In the genomic region with DNA sequence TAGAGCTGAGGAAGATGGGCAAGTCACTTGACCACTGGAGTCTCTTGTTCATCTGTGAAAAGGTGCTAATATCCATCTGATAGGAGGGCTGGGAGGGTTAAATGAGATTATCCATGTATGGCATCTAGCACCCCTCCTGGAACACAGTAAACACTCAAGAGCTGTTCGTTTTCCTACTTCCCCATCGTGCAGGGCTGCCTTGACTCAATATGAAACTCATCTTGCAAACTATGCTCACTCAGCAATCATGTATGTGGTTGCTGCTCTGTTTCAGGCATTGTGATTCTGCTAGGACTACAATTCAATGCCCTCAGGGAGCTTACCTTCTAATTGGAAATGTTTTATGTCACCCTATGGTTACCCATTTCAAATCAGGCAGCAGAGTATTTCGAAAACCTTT, we compare ENCODE assay signal across 20 cellular contexts.
"Had no signal": no experiment of that assay in that cellular context is flagged by ENCODE, and none has a peak within 500 bp of the region (broad histone marks: within the 10 kb centered on the region; RNA-seq: fewer than 3 reads in every experiment).

No MANE protein-coding gene starts in this region.

- H3K4me3 Mint-ChIP-seq: mesothelial cell of epicardium, natural killer cell, neural crest cell, type B pancreatic cell had no signal

- H3K4me1 ChIP-seq: esophagus squamous epithelium, gastroesophageal sphincter, sigmoid colon, suprapubic skin had no signal

- H3K27ac ChIP-seq: esophagus squamous epithelium, gastroesophageal sphincter, sigmoid colon, skin epidermis, suprapubic skin, thyroid gland had no signal

- ATAC-seq: gastroesophageal sphincter; left lobe of liver; natural killer cell; stimulated activated naive CD8-positive, alpha-beta T cell treated with anti-CD3 and anti-CD28 coated beads, Interleukin-15, Interleukin-2, amounts not matched to agents 100 U/mL and 50 U/mL, for 24 hours had no signal

- DNase-seq: dermis blood vessel endothelial cell; esophagus squamous epithelium; foreskin fibroblast; glutamatergic neuron; islet precursor cell; mammary epithelial cell; natural killer cell; posterior cingulate gyrus; sigmoid colon; stimulated activated CD4-positive, alpha-beta T cell treated with anti-CD3 and anti-CD28 coated beads, Interleukin-2, amount 100 ng/mL, for 24 hours; stimulated activated CD4-positive, alpha-beta T cell treated with anti-CD3 and anti-CD28 coated beads, Interleukin-4, amount 100 ng/mL, for 4 hours; stimulated activated naive CD8-positive, alpha-beta T cell treated with anti-CD3 and anti-CD28 coated beads, Interleukin-15, Interleukin-2, amounts not matched to agents 100 U/mL and 50 U/mL, for 24 hours; thyroid gland had no signal

- H3K4me3 ChIP-seq: esophagus squamous epithelium, gastroesophageal sphincter, sigmoid colon, skin epidermis, suprapubic skin, thyroid gland had no signal

- H3K36me3 Mint-ChIP-seq: mesothelial cell of epicardium, natural killer cell had no signal

- H3K9me3 ChIP-seq: esophagus squamous epithelium, gastroesophageal sphincter, sigmoid colon, suprapubic skin, thyroid gland had no signal

- H3K27me3 ChIP-seq: esophagus squamous epithelium, gastroesophageal sphincter, sigmoid colon, suprapubic skin, thyroid gland had no signal

- H3K9me3 Mint-ChIP-seq: mesothelial cell of epicardium, neural crest cell, type B pancreatic cell had no signal

- H3K27ac Mint-ChIP-seq: mesothelial cell of epicardium, natural killer cell, type B pancreatic cell had no signal

- H3K4me1 Mint-ChIP-seq: natural killer cell had no signal
